In the genomic region with DNA sequence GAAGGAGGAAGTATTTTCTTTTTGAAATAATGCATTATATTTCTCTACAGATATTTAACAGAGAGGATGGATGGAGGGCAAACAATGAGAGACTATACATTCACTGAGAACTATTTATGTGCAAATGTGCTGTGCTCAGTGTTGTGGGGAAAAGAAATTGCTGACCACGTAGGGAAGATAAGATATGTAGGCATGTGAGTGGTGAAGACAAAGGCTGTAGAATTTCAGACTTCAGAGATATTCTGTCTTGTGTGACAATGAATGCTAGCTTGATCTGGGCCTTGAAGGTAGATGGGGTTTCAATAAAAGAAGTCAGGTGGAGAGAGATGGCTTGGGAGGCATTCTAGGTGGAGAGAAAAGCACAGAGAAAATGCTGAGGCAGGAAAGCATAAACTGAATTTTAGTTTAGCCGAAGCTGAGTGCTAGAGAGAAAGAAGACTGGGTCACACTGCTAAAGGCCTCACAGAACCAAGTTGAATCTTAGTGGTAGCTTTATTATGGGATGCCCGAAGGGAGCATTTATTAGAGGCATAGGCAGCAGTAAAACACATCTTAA, we compare ENCODE assay signal across 1 cellular context.
TF ChIP-seq lines count a peak whose summit lies in the region.

No MANE protein-coding gene starts in this region.

TF ChIP-seq in HepG2, 621 proteins besides CTCF, POLR2A, EP300 and RAD21:
- TF ChIP-seq, protein P1, sequence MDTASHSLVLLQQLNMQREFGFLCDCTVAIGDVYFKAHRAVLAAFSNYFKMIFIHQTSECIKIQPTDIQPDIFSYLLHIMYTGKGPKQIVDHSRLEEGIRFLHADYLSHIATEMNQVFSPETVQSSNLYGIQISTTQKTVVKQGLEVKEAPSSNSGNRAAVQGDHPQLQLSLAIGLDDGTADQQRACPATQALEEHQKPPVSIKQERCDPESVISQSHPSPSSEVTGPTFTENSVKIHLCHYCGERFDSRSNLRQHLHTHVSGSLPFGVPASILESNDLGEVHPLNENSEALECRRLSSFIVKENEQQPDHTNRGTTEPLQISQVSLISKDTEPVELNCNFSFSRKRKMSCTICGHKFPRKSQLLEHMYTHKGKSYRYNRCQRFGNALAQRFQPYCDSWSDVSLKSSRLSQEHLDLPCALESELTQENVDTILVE (CRISPR knock-in tag; IDR thresholded peaks at IDR 0.05) = no peak
- TF ChIP-seq MAFK (conservative IDR thresholded peaks at IDR 0.05 in 1 of 2, IDR thresholded peaks at IDR 0.05 in 1 of 2; ENCODE audit: low read length in 2 of 2) (0 out of 4 replicates have a peak, but pooled peaks of 1 of the 2 experiments have one; percentile 5), MAFF (IDR thresholded peaks at IDR 0.05; ENCODE audit: low read depth, low read length) (peak; percentile 17; the same call in 1 of the 2 replicates)
